Comparison of ENCODE assay signal across 24 cellular contexts in the genomic region with DNA sequence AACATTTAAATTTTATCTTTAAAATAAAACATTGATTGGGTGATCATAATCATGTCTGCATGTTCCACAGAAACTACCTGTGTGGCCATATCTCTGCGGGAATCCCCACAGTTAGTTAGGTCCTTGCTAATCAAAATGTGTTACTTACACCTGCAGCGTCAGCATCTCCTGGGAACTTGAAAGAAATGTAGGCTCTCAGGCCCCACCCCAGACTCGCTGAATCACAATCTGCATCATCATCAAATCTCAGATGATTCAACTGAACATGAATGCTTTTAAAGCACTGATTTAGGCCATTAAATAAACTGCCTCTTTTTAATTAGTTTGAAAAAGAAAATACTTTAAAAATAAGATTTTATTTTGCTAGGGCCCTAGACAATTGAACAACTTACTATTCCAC.
DNase-seq lines count a peak whose midpoint lies in the region; ATAC-seq, FAIRE-seq and TF ChIP-seq lines count a peak whose summit lies in the region.
"Had no signal": no experiment of that assay in that cellular context is flagged by ENCODE, and none has a peak within 500 bp of the region (broad histone marks: within the 10 kb centered on the region; RNA-seq: fewer than 3 reads in every experiment).

No MANE protein-coding gene starts in this region.

- CTCF ChIA-PET in HepG2 (lab: Yijun Ruan, JAX; ENCODE audit: low intra/inter-chr PET ratio, low total read pairs), result no interaction called here

- H2AFZ ChIP-seq in HepG2 (ENCODE audit: low read length), result no peak overlapping the region

- no peak overlapping the region for H3K4me2 ChIP-seq in HepG2 (ENCODE audit: low read depth, low read length)

- POLR2A ChIA-PET in HepG2 (lab: Yijun Ruan, JAX), result no interaction called here

- TF ChIP-seq POLR2A in HepG2 (IDR thresholded peaks at IDR 0.05; ENCODE audit: insufficient read depth in 1 of 2, low read depth in 2 of 2, low read length in 2 of 2) (no peak), right lobe of liver (IDR thresholded peaks at IDR 0.05) (no peak)

- no peak for FAIRE-seq in HepG2 (lab: Jason Lieb, UNC)
- no peak for FAIRE-seq in urothelium cell line (lab: Jason Lieb, UNC)
- FAIRE-seq: A204.1, endometrium, kidney, TTC549 had no signal

- ATAC-seq in HepG2, result no peak
- ATAC-seq in right lobe of liver, result no peak
- ATAC-seq in esophagus mucosa, result peak; percentile 78
- no peak for ATAC-seq in HG02642 (IDR thresholded peaks at IDR 0.05; ENCODE audit: poor library complexity, unreplicated experiment)
- no peak for ATAC-seq in HG03460 (IDR thresholded peaks at IDR 0.05; ENCODE audit: unreplicated experiment)
- ATAC-seq: activated CD8-positive, alpha-beta memory T cell treated with anti-CD3 and anti-CD28 coated beads, Interleukin-2, amount 10 ng/mL, durations not matched to agents 7 days and 5 days; activated T-helper 17 cell treated with anti-CD3 and anti-CD28 coated beads, Interleukin-2, amount 50 U/mL, for 72 hours; naive thymus-derived CD8-positive, alpha-beta T cell had no signal

- 0% methylated on average over 3 of the region's 3 CpGs for WGBS in HepG2 (ENCODE audit: low lambda C conversion rate)
- WGBS in right lobe of liver (ENCODE audit: insufficient coverage, low coverage, low lambda C conversion rate, missing lambda C conversion rate), result 61% methylated on average over 3 of the region's 3 CpGs

- in situ Hi-C loops in HepG2 (cut with HindIII; ENCODE audit: extremely low pct_ligation_motif_present, low pct_unique_long_range_greater_than_20kb), result no loop called here

- DNase-seq in HepG2 (ENCODE audit: low spot score) (no peak), right lobe of liver (no peak), RPMI8226 (peak; percentile 97), urothelium cell line (ENCODE audit: low spot score) (peak; percentile 7), DMS153 treated with DMSO at 0.1 percent for 48 hours (lab: John Stamatoyannopoulos, UW; ENCODE audit: unreplicated experiment) (no peak)
- DNase-seq: activated CD4-positive, alpha-beta T cell treated with anti-CD3 and anti-CD28 coated beads for 48 hours; activated CD8-positive, alpha-beta memory T cell treated with anti-CD3 and anti-CD28 coated beads, Interleukin-2, amount 10 ng/mL, durations not matched to agents 7 days and 5 days; activated naive CD8-positive, alpha-beta T cell treated with anti-CD3 and anti-CD28 coated beads, Interleukin-2, amount 10 ng/mL, durations not matched to agents 7 days and 5 days; BE2C; hypothalamus; kidney; MV-4-11; naive thymus-derived CD8-positive, alpha-beta T cell; NCI-H1694 treated with DMSO at 0.1 percent for 48 hours; Peyer's patch had no signal

- TF ChIP-seq CTCF in HepG2 (CRISPR knock-in tag; IDR thresholded peaks at IDR 0.05), result no peak
- TF ChIP-seq CTCF in right lobe of liver (IDR thresholded peaks at IDR 0.05), result no peak

- H3K9me3 ChIP-seq in HepG2 (ENCODE audit: low read length) (peaks cover 5% of the 10 kb centered on the region; the same call in 1 of the 2 replicates), right lobe of liver (no peaks in the 10 kb centered on the region)
- H3K9me3 ChIP-seq: BE2C, Peyer's patch, right atrium auricular region had no signal

- H3K36me3 ChIP-seq in HepG2 (replicated peaks in 1 of 2; ENCODE audit: control insufficient read depth in 1 of 2, insufficient read depth in 2 of 2, low read length in 2 of 2) (no peaks in the 10 kb centered on the region), right lobe of liver (no peaks in the 10 kb centered on the region)
- H3K36me3 ChIP-seq: BE2C, Peyer's patch, right atrium auricular region had no signal

- TF ChIP-seq EP300 in HepG2 (IDR thresholded peaks at IDR 0.05; ENCODE audit: low read depth in 2 of 2, low read length in 2 of 2) (no peak), HepG2 (CRISPR knock-in tag; IDR thresholded peaks at IDR 0.05; ENCODE audit: borderline replicate concordance) (no peak)

- no peak overlapping the region for H3K9ac ChIP-seq in HepG2 (ENCODE audit: insufficient read depth, low read depth, low read length)

- no peaks in the 10 kb centered on the region for H3K79me2 ChIP-seq in HepG2 (ENCODE audit: insufficient read depth, low read length)

- H3K4me3 ChIP-seq in HepG2 (replicated peaks in 1 of 3; ENCODE audit: insufficient read depth in 1 of 3, low read depth in 2 of 3, low read length in 3 of 3) (no peak overlapping the region), right lobe of liver (no peak overlapping the region)
- H3K4me3 ChIP-seq: coronary artery, Peyer's patch, right atrium auricular region had no signal

- intact Hi-C loops in HepG2 (cut with micrococcal nuclease; ENCODE audit: unreplicated experiment), result no loop called here
- intact Hi-C loops in right lobe of liver (cut with DNase I), result no loop called here

- no TSS peak for BruUV-seq in HepG2 (replicated peaks; lab: Mats Ljungman, UMichigan)

- no peaks in the 10 kb centered on the region for H3K4me1 ChIP-seq in HepG2 (ENCODE audit: insufficient read depth, low read length)
- H3K4me1 ChIP-seq in right lobe of liver, result no peaks in the 10 kb centered on the region
- H3K4me1 ChIP-seq: BE2C, Peyer's patch, right atrium auricular region had no signal

- no peak overlapping the region for H3K27ac ChIP-seq in HepG2 (ENCODE audit: extremely low read length, insufficient read depth, low read length)
- H3K27ac ChIP-seq in right lobe of liver, result no peak overlapping the region
- H3K27ac ChIP-seq: coronary artery, Peyer's patch, right atrium auricular region had no signal

- H3K27me3 ChIP-seq in HepG2 (ENCODE audit: control insufficient read depth in 1 of 2, insufficient read depth in 2 of 2, low read length in 2 of 2) (no peaks in the 10 kb centered on the region), right lobe of liver (no peaks in the 10 kb centered on the region)
- H3K27me3 ChIP-seq: BE2C, Peyer's patch, right atrium auricular region had no signal

- no peaks in the 10 kb centered on the region for H4K20me1 ChIP-seq in HepG2 (ENCODE audit: insufficient read depth, low read length)

- TF ChIP-seq RAD21 in HepG2 (CRISPR knock-in tag; IDR thresholded peaks at IDR 0.05), result no peak

TF ChIP-seq in HepG2, 621 proteins besides CTCF, POLR2A, EP300 and RAD21:
- no peak for TF ChIP-seq KDM5A (IDR thresholded peaks at IDR 0.05; ENCODE audit: borderline replicate concordance, low read length)
- peak; percentile 28 to 72; a peak in 3 of 4 replicates for TF ChIP-seq MAFK (conservative IDR thresholded peaks at IDR 0.05 in 1 of 2, IDR thresholded peaks at IDR 0.05 in 1 of 2; ENCODE audit: low read length in 2 of 2)
- TF ChIP-seq ZNF143 (CRISPR knock-in tag; IDR thresholded peaks at IDR 0.05), result no peak
- peak; percentile 47 for TF ChIP-seq MAFF (IDR thresholded peaks at IDR 0.05; ENCODE audit: low read depth, low read length)
- no peak for TF ChIP-seq ZBTB38 (CRISPR knock-in tag; IDR thresholded peaks at IDR 0.05)
- no peak for TF ChIP-seq TFE3 (CRISPR knock-in tag; IDR thresholded peaks at IDR 0.05)
- no peak for TF ChIP-seq ZNF432 (CRISPR knock-in tag; IDR thresholded peaks at IDR 0.05; ENCODE audit: borderline replicate concordance)
- no peak for TF ChIP-seq RAD51 (IDR thresholded peaks at IDR 0.05; ENCODE audit: borderline replicate concordance)

Comparison
In these comparisons a context has a peak if more than half of its experiments do, and no peak if none do; other contexts are left out.
1. DNase-seq: peak in RPMI8226 (single experiment) and urothelium cell line (single experiment); none in HepG2 (single experiment), right lobe of liver (0 of 3) and DMS153 treated with DMSO at 0.1 percent for 48 hours (single experiment).